ENCODE assay signal across 19 cellular contexts in the genomic region with DNA sequence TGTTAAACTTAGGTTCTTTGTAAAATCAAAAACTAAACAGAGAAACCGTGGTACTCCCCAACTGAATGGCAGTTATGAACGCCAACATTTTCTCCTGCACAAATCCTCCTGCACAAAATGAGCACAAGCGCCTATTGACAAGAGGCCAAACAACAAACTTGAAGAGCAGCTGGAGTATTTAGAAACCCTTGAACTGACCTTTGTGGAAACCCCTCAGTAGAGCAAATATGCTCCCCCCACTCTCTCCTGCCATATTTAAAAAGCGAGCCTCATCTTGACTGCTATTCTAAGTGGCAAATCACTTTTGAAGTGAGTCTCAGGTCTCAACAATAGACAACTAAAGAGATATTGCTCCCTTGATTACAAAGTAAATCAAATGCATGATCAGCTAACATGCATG. TPM values are rescaled to one million over a fixed set of nuclear protein-coding genes. Genes with fewer than 3 reads are reported as not detected.
DNase-seq lines count a peak whose midpoint lies in the region; ATAC-seq and TF ChIP-seq lines count a peak whose summit lies in the region.
"Had no signal": no experiment of that assay in that cellular context is flagged by ENCODE, and none has a peak within 500 bp of the region (broad histone marks: within the 10 kb centered on the region; RNA-seq: fewer than 3 reads in every experiment).

No MANE protein-coding gene starts in this region.

- no peaks in the 10 kb centered on the region for H3K27me3 Mint-ChIP-seq in WTC11 (ENCODE audit: low read depth)

- TF ChIP-seq RAD21 in neural cell (conservative IDR thresholded peaks at IDR 0.05) = no peak

- H2AFZ ChIP-seq in neural cell (ENCODE audit: low read depth, low read length) = no peak overlapping the region

- ATAC-seq in WTC11 = no peak
- ATAC-seq: T-helper 17 cell had no signal

- H3K36me3 ChIP-seq in SK-N-MC (ENCODE audit: insufficient read depth, low read length) (peaks cover 95% of the 10 kb centered on the region), neural cell (ENCODE audit: insufficient read depth, low read length) (no peaks in the 10 kb centered on the region), colonic mucosa (no peaks in the 10 kb centered on the region)
- H3K36me3 ChIP-seq: cardiac muscle cell had no signal

- H3F3A ChIP-seq in neural cell (ENCODE audit: insufficient read depth, low read length, poor library complexity, severe bottlenecking) = no peaks in the 10 kb centered on the region

- TF ChIP-seq CTCF in neural cell (IDR thresholded peaks at IDR 0.05; ENCODE audit: poor library complexity, severe bottlenecking) (no peak), WTC11 (IDR thresholded peaks at IDR 0.05) (no peak), colonic mucosa (IDR thresholded peaks at IDR 0.05) (no peak)

- no peaks in the 10 kb centered on the region for H3K9me2 ChIP-seq in neural cell (ENCODE audit: insufficient read depth, low read length)

- DNase-seq in NCI-H1092 (lab: John Stamatoyannopoulos, UW) = peak; percentile 74
- DNase-seq in NCI-H187 treated with DMSO at 0.1 percent for 48 hours (lab: John Stamatoyannopoulos, UW) = peak; percentile 78
- DNase-seq in SK-N-MC (ENCODE audit: low read depth, low spot score) = no peak
- no peak for DNase-seq in WTC11 (ENCODE audit: low spot score)
- DNase-seq in colonic mucosa = no peak
- DNase-seq in occipital lobe (lab: John Stamatoyannopoulos, UW) = no peak
- DNase-seq: activated CD4-positive, alpha-beta memory T cell treated with anti-CD3 and anti-CD28 coated beads for 36 hours; activated naive CD4-positive, alpha-beta T cell treated with Interleukin-2 at 50 U/mL for 16 hours; amniotic stem cell; CD4-positive, CD25-positive, alpha-beta regulatory T cell; HFFc6; hippocampal formation; NCI-H1048; NCI-H524 treated with DMSO at 0.1 percent for 48 hours; T-helper 17 cell had no signal

- H3K4me1 ChIP-seq in colonic mucosa = no peaks in the 10 kb centered on the region

- intact Hi-C loops in colonic mucosa (cut with DNase I) = loop anchor here (10.0 kb wide), 1 partner anchor 48 kb away; no protein-coding TSS in a partner anchor

- H3K36me3 Mint-ChIP-seq in WTC11 = peaks cover 46% of the 10 kb centered on the region
- H3K36me3 Mint-ChIP-seq: activated CD4-positive, alpha-beta memory T cell treated with anti-CD3 and anti-CD28 coated beads for 36 hours; CD4-positive, CD25-positive, alpha-beta regulatory T cell had no signal

- H3K27me3 ChIP-seq in neural cell (ENCODE audit: insufficient read depth, low read depth, low read length) = no peaks in the 10 kb centered on the region
- no peaks in the 10 kb centered on the region for H3K27me3 ChIP-seq in colonic mucosa
- H3K27me3 ChIP-seq: cardiac muscle cell had no signal

- H4K20me1 ChIP-seq in neural cell (ENCODE audit: insufficient read depth) = no peaks in the 10 kb centered on the region

- no peaks in the 10 kb centered on the region for H3K79me2 ChIP-seq in neural cell (replicated peaks; ENCODE audit: insufficient read depth, low read length)

- CTCF ChIA-PET in WTC11 (lab: Charles Lee) = no interaction called here

- no peak for TF ChIP-seq EP300 in neural cell (conservative IDR thresholded peaks at IDR 0.05; ENCODE audit: poor library complexity, severe bottlenecking)

- no peak overlapping the region for H3K4me3 Mint-ChIP-seq in WTC11
- H3K4me3 Mint-ChIP-seq: activated CD4-positive, alpha-beta memory T cell treated with anti-CD3 and anti-CD28 coated beads for 36 hours; CD4-positive, CD25-positive, alpha-beta regulatory T cell; HFFc6; T-helper 17 cell had no signal

- peaks cover 7% of the 10 kb centered on the region for H3K4me1 Mint-ChIP-seq in WTC11
- H3K4me1 Mint-ChIP-seq: CD4-positive, CD25-positive, alpha-beta regulatory T cell; T-helper 17 cell had no signal

- no peak overlapping the region for H3K27ac Mint-ChIP-seq in WTC11
- H3K27ac Mint-ChIP-seq: activated CD4-positive, alpha-beta memory T cell treated with anti-CD3 and anti-CD28 coated beads for 36 hours; CD4-positive, CD25-positive, alpha-beta regulatory T cell; T-helper 17 cell had no signal

- POLR2A ChIA-PET in WTC11 (lab: Charles Lee) = no interaction called here

- no peak overlapping the region for H3K4me2 ChIP-seq in neural cell (ENCODE audit: low read length)

- H3K9ac ChIP-seq in SK-N-MC (ENCODE audit: insufficient read length) = no peak overlapping the region
- no peak overlapping the region for H3K9ac ChIP-seq in neural cell (ENCODE audit: low read length)
- no peak overlapping the region for H3K9ac ChIP-seq in colonic mucosa (ENCODE audit: low read depth in 2 of 2, low read length in 2 of 2)

- H3K9me3 ChIP-seq in SK-N-MC (ENCODE audit: low read depth, low read length) = no peaks in the 10 kb centered on the region
- no peaks in the 10 kb centered on the region for H3K9me3 ChIP-seq in neural cell (ENCODE audit: low read length)
- H3K9me3 ChIP-seq in colonic mucosa = no peaks in the 10 kb centered on the region
- H3K9me3 ChIP-seq: thoracic aorta had no signal

- H3K4me3 ChIP-seq in SK-N-MC (no peak overlapping the region), neural cell (ENCODE audit: low read length) (peak overlapping the region; percentile 12), colonic mucosa (no peak overlapping the region)
- H3K4me3 ChIP-seq: cardiac muscle cell, lung, thoracic aorta had no signal

- no peaks in the 10 kb centered on the region for H3K9me3 Mint-ChIP-seq in WTC11
- H3K9me3 Mint-ChIP-seq: activated CD4-positive, alpha-beta memory T cell treated with anti-CD3 and anti-CD28 coated beads for 36 hours; HFFc6 had no signal

- H3K27ac ChIP-seq in SK-N-MC (peak overlapping the region; percentile 44; the same call in 1 of the 2 replicates), neural cell (ENCODE audit: low read length) (no peak overlapping the region), colonic mucosa (no peak overlapping the region)
- H3K27ac ChIP-seq: thoracic aorta had no signal

TF ChIP-seq in neural cell, 6 proteins besides CTCF, POLR2A, EP300 and RAD21 (continues in another document):
- no peak for TF ChIP-seq SMC3 (conservative IDR thresholded peaks at IDR 0.05; ENCODE audit: poor library complexity)
- no peak for TF ChIP-seq MXI1 (conservative IDR thresholded peaks at IDR 0.05; ENCODE audit: poor library complexity, severe bottlenecking)
- no peak for TF ChIP-seq EZH2 (IDR thresholded peaks at IDR 0.05; ENCODE audit: borderline replicate concordance, insufficient read depth, low read length, poor library complexity, severe bottlenecking)
- no peak for TF ChIP-seq TAF1 (IDR thresholded peaks at IDR 0.05; ENCODE audit: low read depth)

TF ChIP-seq in WTC11, 78 proteins besides CTCF, POLR2A, EP300 and RAD21 (continues in another document):
- TF ChIP-seq NR3C1 (CRISPR knock-in tag; conservative IDR thresholded peaks at IDR 0.05; ENCODE audit: low read depth) (no peak), SP1 (CRISPR knock-in tag; conservative IDR thresholded peaks at IDR 0.05) (no peak), ZNF121 (CRISPR knock-in tag; IDR thresholded peaks at IDR 0.05) (no peak), ATF1 (CRISPR knock-in tag; IDR thresholded peaks at IDR 0.05) (no peak)
- TF ChIP-seq, protein P1, sequence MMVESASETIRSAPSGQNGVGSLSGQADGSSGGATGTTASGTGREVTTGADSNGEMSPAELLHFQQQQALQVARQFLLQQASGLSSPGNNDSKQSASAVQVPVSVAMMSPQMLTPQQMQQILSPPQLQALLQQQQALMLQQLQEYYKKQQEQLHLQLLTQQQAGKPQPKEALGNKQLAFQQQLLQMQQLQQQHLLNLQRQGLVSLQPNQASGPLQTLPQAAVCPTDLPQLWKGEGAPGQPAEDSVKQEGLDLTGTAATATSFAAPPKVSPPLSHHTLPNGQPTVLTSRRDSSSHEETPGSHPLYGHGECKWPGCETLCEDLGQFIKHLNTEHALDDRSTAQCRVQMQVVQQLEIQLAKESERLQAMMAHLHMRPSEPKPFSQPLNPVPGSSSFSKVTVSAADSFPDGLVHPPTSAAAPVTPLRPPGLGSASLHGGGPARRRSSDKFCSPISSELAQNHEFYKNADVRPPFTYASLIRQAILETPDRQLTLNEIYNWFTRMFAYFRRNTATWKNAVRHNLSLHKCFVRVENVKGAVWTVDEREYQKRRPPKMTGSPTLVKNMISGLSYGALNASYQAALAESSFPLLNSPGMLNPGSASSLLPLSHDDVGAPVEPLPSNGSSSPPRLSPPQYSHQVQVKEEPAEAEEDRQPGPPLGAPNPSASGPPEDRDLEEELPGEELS (CRISPR knock-in tag; IDR thresholded peaks at IDR 0.05) = no peak
- TF ChIP-seq, protein P2, sequence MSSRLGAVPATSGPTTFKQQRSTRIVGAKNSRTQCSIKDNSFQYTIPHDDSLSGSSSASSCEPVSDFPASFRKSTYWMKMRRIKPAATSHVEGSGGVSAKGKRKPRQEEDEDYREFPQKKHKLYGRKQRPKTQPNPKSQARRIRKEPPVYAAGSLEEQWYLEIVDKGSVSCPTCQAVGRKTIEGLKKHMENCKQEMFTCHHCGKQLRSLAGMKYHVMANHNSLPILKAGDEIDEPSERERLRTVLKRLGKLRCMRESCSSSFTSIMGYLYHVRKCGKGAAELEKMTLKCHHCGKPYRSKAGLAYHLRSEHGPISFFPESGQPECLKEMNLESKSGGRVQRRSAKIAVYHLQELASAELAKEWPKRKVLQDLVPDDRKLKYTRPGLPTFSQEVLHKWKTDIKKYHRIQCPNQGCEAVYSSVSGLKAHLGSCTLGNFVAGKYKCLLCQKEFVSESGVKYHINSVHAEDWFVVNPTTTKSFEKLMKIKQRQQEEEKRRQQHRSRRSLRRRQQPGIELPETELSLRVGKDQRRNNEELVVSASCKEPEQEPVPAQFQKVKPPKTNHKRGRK (CRISPR knock-in tag; IDR thresholded peaks at IDR 0.05; ENCODE audit: borderline replicate concordance) = no peak
- TF ChIP-seq, protein P3, sequence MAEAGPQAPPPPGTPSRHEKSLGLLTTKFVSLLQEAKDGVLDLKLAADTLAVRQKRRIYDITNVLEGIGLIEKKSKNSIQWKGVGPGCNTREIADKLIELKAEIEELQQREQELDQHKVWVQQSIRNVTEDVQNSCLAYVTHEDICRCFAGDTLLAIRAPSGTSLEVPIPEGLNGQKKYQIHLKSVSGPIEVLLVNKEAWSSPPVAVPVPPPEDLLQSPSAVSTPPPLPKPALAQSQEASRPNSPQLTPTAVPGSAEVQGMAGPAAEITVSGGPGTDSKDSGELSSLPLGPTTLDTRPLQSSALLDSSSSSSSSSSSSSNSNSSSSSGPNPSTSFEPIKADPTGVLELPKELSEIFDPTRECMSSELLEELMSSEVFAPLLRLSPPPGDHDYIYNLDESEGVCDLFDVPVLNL (CRISPR knock-in tag; IDR thresholded peaks at IDR 0.05; ENCODE audit: borderline replicate concordance, low read depth) = no peak

RNA-seq across cellular contexts. Expression of a gene that starts 20.5 kb away (rescaled TPM):
- 2.5 and 7.6 TPM in 2 replicates for polyA plus RNA-seq in neural cell
- 4.1 and 5.8 TPM in 2 replicates for polyA minus RNA-seq in neural cell
- 77.8 to 101 TPM (median 78.4 TPM) in 3 replicates for total RNA-seq in WTC11 (2021)
- 10 to 100 TPM; 91.6 to 96.7 TPM for total RNA-seq in colonic mucosa
- 31.4 TPM for total RNA-seq in occipital lobe
- total RNA-seq: activated CD4-positive, alpha-beta memory T cell treated with anti-CD3 and anti-CD28 coated beads for 36 hours; T-helper 17 cell had no signal

Comparison
In these comparisons a context has a peak if more than half of its experiments do, and no peak if none do; other contexts are left out.
1. DNase-seq: peak in NCI-H1092 (single experiment) and NCI-H187 treated with DMSO at 0.1 percent for 48 hours (single experiment); none in SK-N-MC (single experiment), WTC11 (single experiment), colonic mucosa (single experiment) and occipital lobe (single experiment).